35 cellular contexts compared by ENCODE assay signal in genomic region chr10:125564570-125564969, GRCh38.
A peak's percentile ranks its signal among the peaks of the same experiment; 100 is the strongest.
DNase-seq lines count a peak whose midpoint lies in the region; TF ChIP-seq lines count a peak whose summit lies in the region.
"Had no signal": no experiment of that assay in that cellular context is flagged by ENCODE, and none has a peak within 500 bp of the region (broad histone marks: within the 10 kb centered on the region; RNA-seq: fewer than 3 reads in every experiment).

No MANE protein-coding gene starts in this region.

- intact Hi-C loops in esophagus muscularis mucosa (cut with DNase I), result no loop called here

- no peaks in the 10 kb centered on the region for H3K4me1 ChIP-seq in HEK293 (ENCODE audit: control insufficient read depth, insufficient read depth, low read length)
- no peaks in the 10 kb centered on the region for H3K4me1 ChIP-seq in endodermal cell (ENCODE audit: control insufficient read depth, insufficient read depth, low read length)
- H3K4me1 ChIP-seq in esophagus muscularis mucosa, result no peaks in the 10 kb centered on the region
- no peaks in the 10 kb centered on the region for H3K4me1 ChIP-seq in GM23248 (ENCODE audit: insufficient read depth)
- H3K4me1 ChIP-seq: A549; BE2C; BLaER1; BLaER1 treated with 17β-estradiol and CSF1 and Interleukin-3, amounts not matched to agents 10 nM and 100 nM; Caco-2 had no signal

- WGBS in endodermal cell (ENCODE audit: insufficient coverage in 1 of 2, insufficient read length in 1 of 2), 2 experiments, result 88 to 95% methylated on average over 3 of the region's 3 CpGs
- 62% methylated on average over 3 of the region's 3 CpGs for WGBS in esophagus muscularis mucosa
- whole genome bisulfite sequencing in GM23248 (ENCODE audit: low coverage in 1 of 2, low lambda C conversion rate in 2 of 2, missing lambda C conversion rate in 2 of 2), 2 experiments, result 40 to 52% methylated on average over 3 of the region's 3 CpGs

- H3K27ac Mint-ChIP-seq in endodermal cell, result no peak overlapping the region
- H3K27ac Mint-ChIP-seq in nephron, result peak overlapping the region in 2 of 3 experiments; percentile 43 to 75
- no peak overlapping the region for H3K27ac Mint-ChIP-seq in type B pancreatic cell
- H3K27ac Mint-ChIP-seq in nephron progenitor cell, result no peak overlapping the region
- H3K27ac Mint-ChIP-seq: B cell; CD14-positive monocyte; CD4-positive, alpha-beta memory T cell; CD4-positive, alpha-beta T cell; CD4-positive, CD25-positive, alpha-beta regulatory T cell; CD8-positive, alpha-beta memory T cell; CD8-positive, alpha-beta T cell had no signal

- H3K4me1 Mint-ChIP-seq in endodermal cell (peaks cover 3% of the 10 kb centered on the region), nephron (peaks cover 8% of the 10 kb centered on the region), type B pancreatic cell (ENCODE audit: unreplicated experiment) (no peaks in the 10 kb centered on the region), nephron progenitor cell (no peaks in the 10 kb centered on the region)
- H3K4me1 Mint-ChIP-seq: B cell; CD14-positive monocyte; CD4-positive, alpha-beta memory T cell; CD4-positive, CD25-positive, alpha-beta regulatory T cell; CD8-positive, alpha-beta memory T cell had no signal

- H3K36me3 Mint-ChIP-seq in endodermal cell (ENCODE audit: low read depth) (no peaks in the 10 kb centered on the region), nephron (ENCODE audit: low read depth) (no peaks in the 10 kb centered on the region), type B pancreatic cell (no peaks in the 10 kb centered on the region), nephron progenitor cell (ENCODE audit: low read depth) (no peaks in the 10 kb centered on the region)
- H3K36me3 Mint-ChIP-seq: CD14-positive monocyte; CD4-positive, alpha-beta memory T cell; CD4-positive, CD25-positive, alpha-beta regulatory T cell; CD8-positive, alpha-beta memory T cell; CD8-positive, alpha-beta T cell had no signal

- no peak overlapping the region for H3K4me3 Mint-ChIP-seq in endodermal cell
- H3K4me3 Mint-ChIP-seq in nephron, result no peak overlapping the region
- H3K4me3 Mint-ChIP-seq in type B pancreatic cell, result no peak overlapping the region
- no peak overlapping the region for H3K4me3 Mint-ChIP-seq in nephron progenitor cell
- H3K4me3 Mint-ChIP-seq: B cell; CD14-positive monocyte; CD4-positive, alpha-beta memory T cell; CD4-positive, alpha-beta T cell; CD4-positive, CD25-positive, alpha-beta regulatory T cell; CD8-positive, alpha-beta memory T cell; CD8-positive, alpha-beta T cell had no signal

- no peak for TF ChIP-seq POLR2A in esophagus muscularis mucosa (IDR thresholded peaks at IDR 0.05; ENCODE audit: low read depth)

- POLR2A ChIA-PET in HEK293 (lab: Yijun Ruan, JAX), result no interaction called here

- H3K9ac ChIP-seq in endodermal cell (ENCODE audit: extremely low read depth, low read length, poor library complexity, severe bottlenecking) (no peak overlapping the region), GM23248 (no peak overlapping the region)
- H3K9ac ChIP-seq: BLaER1; BLaER1 treated with 17β-estradiol and CSF1 and Interleukin-3, amounts not matched to agents 10 nM and 100 nM had no signal

- no peaks in the 10 kb centered on the region for H3K27me3 Mint-ChIP-seq in endodermal cell (ENCODE audit: insufficient read depth)
- H3K27me3 Mint-ChIP-seq in nephron (ENCODE audit: low read depth), result peaks cover 7% of the 10 kb centered on the region
- peaks cover 18% of the 10 kb centered on the region for H3K27me3 Mint-ChIP-seq in type B pancreatic cell
- H3K27me3 Mint-ChIP-seq in nephron progenitor cell (ENCODE audit: low read depth, poor library complexity), result peaks cover 4% of the 10 kb centered on the region

- H3K9me2 ChIP-seq in GM23248 (ENCODE audit: insufficient read depth), result no peaks in the 10 kb centered on the region

- in situ Hi-C loops in GM23248 (cut with MboI), result no loop called here

- H3K4me3 ChIP-seq in HEK293 (ENCODE audit: low read depth, low read length), result no peak overlapping the region
- H3K4me3 ChIP-seq in endodermal cell (ENCODE audit: low read length), result no peak overlapping the region
- no peak overlapping the region for H3K4me3 ChIP-seq in esophagus muscularis mucosa
- no peak overlapping the region for H3K4me3 ChIP-seq in GM23248
- H3K4me3 ChIP-seq: A549; BLaER1; BLaER1 treated with 17β-estradiol and CSF1 and Interleukin-3, amounts not matched to agents 10 nM and 100 nM had no signal

- TF ChIP-seq CTCF in HEK293 (tag by site-specific recombination; IDR thresholded peaks at IDR 0.05), result no peak
- no peak for TF ChIP-seq CTCF in endodermal cell (conservative IDR thresholded peaks at IDR 0.05)
- no peak for TF ChIP-seq CTCF in esophagus muscularis mucosa (IDR thresholded peaks at IDR 0.05)
- TF ChIP-seq CTCF in nephron (IDR thresholded peaks at IDR 0.05; ENCODE audit: unreplicated experiment in 3 of 3), result no peak
- no peak for TF ChIP-seq CTCF in type B pancreatic cell (conservative IDR thresholded peaks at IDR 0.05)
- TF ChIP-seq CTCF in nephron progenitor cell (IDR thresholded peaks at IDR 0.05), result no peak

- peak; percentile 17 for DNase-seq in endodermal cell
- peak; percentile 53 for DNase-seq in esophagus muscularis mucosa (ENCODE audit: extremely low spot score)
- DNase-seq in type B pancreatic cell (ENCODE audit: extremely low spot score, unreplicated experiment), result no peak
- DNase-seq in activated gamma-delta T cell (lab: John Stamatoyannopoulos, UW), result no peak
- no peak for DNase-seq in GM23248
- no peak for DNase-seq in nephron progenitor cell
- DNase-seq: 8988T; ACHN; AML-193; BE2C; C1 segment of cervical spinal cord; Caco-2; Calu3; CD4-positive, alpha-beta memory T cell; CD4-positive, alpha-beta T cell; CD4-positive, CD25-positive, alpha-beta regulatory T cell; CD8-positive, alpha-beta memory T cell; CD8-positive, alpha-beta T cell; COR-L47; DMS 273 treated with DMSO at 0.1 percent for 48 hours; DMS153; DMS53; DMS79; DMS79 treated with DMSO at 0.1 percent for 48 hours; DND-41; EL had no signal

- peaks cover 17% of the 10 kb centered on the region for H3K9me3 Mint-ChIP-seq in endodermal cell
- peaks cover 22% of the 10 kb centered on the region for H3K9me3 Mint-ChIP-seq in nephron
- peaks cover 12% of the 10 kb centered on the region for H3K9me3 Mint-ChIP-seq in type B pancreatic cell
- peaks cover 53% of the 10 kb centered on the region for H3K9me3 Mint-ChIP-seq in nephron progenitor cell
- H3K9me3 Mint-ChIP-seq: CD8-positive, alpha-beta memory T cell; CD8-positive, alpha-beta T cell had no signal

- H3F3A ChIP-seq in GM23248 (ENCODE audit: insufficient read depth), result no peaks in the 10 kb centered on the region

- H2AFZ ChIP-seq in GM23248, result no peak overlapping the region

- H3K27me3 ChIP-seq in endodermal cell (ENCODE audit: control insufficient read depth, insufficient read depth, low read length, poor library complexity, severe bottlenecking) (no peaks in the 10 kb centered on the region), esophagus muscularis mucosa (no peaks in the 10 kb centered on the region), GM23248 (replicated peaks; ENCODE audit: insufficient read depth) (0 out of 2 replicates have a peak, but pooled peaks cover 11% of the 10 kb centered on the region)
- H3K27me3 ChIP-seq: BE2C; BLaER1; BLaER1 treated with 17β-estradiol and CSF1 and Interleukin-3, amounts not matched to agents 10 nM and 100 nM had no signal

- CTCF ChIA-PET in HEK293 (lab: Yijun Ruan, JAX), result interaction anchor here (0.6 kb wide), 1 partner anchor 114 kb away, joined by 3 read pairs; no protein-coding TSS in a partner anchor

- H3K4me2 ChIP-seq in GM23248 (ENCODE audit: unreplicated experiment), result no peak overlapping the region
- H3K4me2 ChIP-seq: A549; BLaER1; BLaER1 treated with 17β-estradiol and CSF1 and Interleukin-3, amounts not matched to agents 10 nM and 100 nM had no signal

- H3K27ac ChIP-seq in HEK293 (ENCODE audit: extremely low read depth, low read depth, low read length) (no peak overlapping the region), endodermal cell (ENCODE audit: low read depth, low read length) (no peak overlapping the region), esophagus muscularis mucosa (replicated peaks in 1 of 4) (no peak overlapping the region), GM23248 (no peak overlapping the region)
- H3K27ac ChIP-seq: 22Rv1; A549; BLaER1; BLaER1 treated with 17β-estradiol and CSF1 and Interleukin-3, amounts not matched to agents 10 nM and 100 nM; C4-2B had no signal

- H3K36me3 ChIP-seq in HEK293 (ENCODE audit: control insufficient read depth in 2 of 2, insufficient read depth in 1 of 2, low read length in 2 of 2) (no peaks in the 10 kb centered on the region), endodermal cell (ENCODE audit: control insufficient read depth, insufficient read depth, low read length) (no peaks in the 10 kb centered on the region), esophagus muscularis mucosa (no peaks in the 10 kb centered on the region), GM23248 (ENCODE audit: low read depth) (no peaks in the 10 kb centered on the region)
- H3K36me3 ChIP-seq: BE2C; BLaER1; BLaER1 treated with 17β-estradiol and CSF1 and Interleukin-3, amounts not matched to agents 10 nM and 100 nM had no signal

- no peak for TF ChIP-seq EP300 in esophagus muscularis mucosa (IDR thresholded peaks at IDR 0.05)

- no peaks in the 10 kb centered on the region for H4K20me1 ChIP-seq in GM23248 (ENCODE audit: insufficient read depth)
- H4K20me1 ChIP-seq: BLaER1; BLaER1 treated with 17β-estradiol and CSF1 and Interleukin-3, amounts not matched to agents 10 nM and 100 nM had no signal

- H3K79me2 ChIP-seq in GM23248 (ENCODE audit: insufficient read depth), result no peaks in the 10 kb centered on the region

- no peaks in the 10 kb centered on the region for H3K9me3 ChIP-seq in HEK293 (ENCODE audit: control insufficient read depth, insufficient read depth, low read depth, low read length)
- no peaks in the 10 kb centered on the region for H3K9me3 ChIP-seq in endodermal cell (ENCODE audit: control insufficient read depth, low read length)
- H3K9me3 ChIP-seq in esophagus muscularis mucosa, result no peaks in the 10 kb centered on the region
- no peaks in the 10 kb centered on the region for H3K9me3 ChIP-seq in GM23248 (ENCODE audit: low read depth)
- H3K9me3 ChIP-seq: BE2C, Caco-2 had no signal

TF ChIP-seq in HEK293, 187 proteins besides CTCF, POLR2A, EP300 and RAD21:
- TF ChIP-seq ZNF610 (tag by site-specific recombination; IDR thresholded peaks at IDR 0.05; ENCODE audit: borderline replicate concordance), result peak; percentile 94
- no peak for TF ChIP-seq ZNF175 (tag by site-specific recombination; IDR thresholded peaks at IDR 0.05)
TF ChIP-seq in HEK293: peak in this region for 1.

Comparison
In these comparisons a context has a peak if more than half of its experiments do, and no peak if none do; other contexts are left out.
1. DNase-seq: peak in endodermal cell (single experiment) and esophagus muscularis mucosa (single experiment); none in type B pancreatic cell (single experiment), activated gamma-delta T cell (single experiment), GM23248 (single experiment) and nephron progenitor cell (single experiment).
2. H3K27ac Mint-ChIP-seq: peak in nephron (2 of 3); none in endodermal cell (single experiment), type B pancreatic cell (single experiment) and nephron progenitor cell (single experiment).